In the genomic region with DNA sequence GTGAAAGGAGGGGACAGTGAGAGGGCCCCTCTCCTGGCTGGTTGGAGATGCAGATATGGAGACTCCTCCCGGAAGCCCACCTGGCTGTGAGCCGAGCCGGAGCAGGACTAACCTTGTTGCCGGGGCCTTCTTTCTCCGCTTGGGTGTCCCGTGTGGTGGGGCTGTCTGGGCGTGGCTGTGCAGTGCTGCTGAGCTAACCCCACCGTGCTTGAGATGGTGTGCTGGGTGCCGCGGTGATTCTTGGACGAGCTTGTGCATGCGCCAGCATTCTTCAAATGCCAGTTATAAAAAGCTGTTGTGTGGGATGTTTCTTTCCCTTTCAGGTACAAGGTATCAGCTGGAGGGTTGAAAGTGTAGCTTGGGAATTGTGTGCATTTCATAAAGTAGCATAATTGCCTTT, we compare ENCODE assay signal across 11 cellular contexts. TPM values are rescaled to one million over a fixed set of nuclear protein-coding genes. Genes with fewer than 3 reads are reported as not detected.
DNase-seq lines count a peak whose midpoint lies in the region; ATAC-seq, FAIRE-seq and TF ChIP-seq lines count a peak whose summit lies in the region.
"Had no signal": no experiment of that assay in that cellular context is flagged by ENCODE, and none has a peak within 500 bp of the region (broad histone marks: within the 10 kb centered on the region; RNA-seq: fewer than 3 reads in every experiment).

No MANE protein-coding gene starts in this region.

- peak overlapping the region; percentile 55 for H3K4me3 Mint-ChIP-seq in MCF 10A (ENCODE audit: unreplicated experiment)

- H3K27ac Mint-ChIP-seq in MCF 10A (ENCODE audit: low read depth, unreplicated experiment), result peak overlapping the region; percentile 63

- no peaks in the 10 kb centered on the region for H3K9me3 ChIP-seq in right cardiac atrium (ENCODE audit: control insufficient read depth, low read length)

- ATAC-seq in right cardiac atrium (peak; percentile 55 to 60), GM21423 (IDR thresholded peaks at IDR 0.05; ENCODE audit: unreplicated experiment) (no peak), HG03280 (IDR thresholded peaks at IDR 0.05; ENCODE audit: unreplicated experiment) (no peak)

- 40% methylated on average over 12 of the region's 12 CpGs for WGBS in right cardiac atrium

- peaks cover 30% of the 10 kb centered on the region for H3K4me1 ChIP-seq in right cardiac atrium (ENCODE audit: control insufficient read depth, insufficient read depth, low read length)

- peak overlapping the region; percentile 1 for H3K4me3 ChIP-seq in right cardiac atrium (ENCODE audit: low read length)

- H3K27me3 Mint-ChIP-seq in MCF 10A (ENCODE audit: insufficient read depth, unreplicated experiment), result no peaks in the 10 kb centered on the region

- no peaks in the 10 kb centered on the region for H3K27me3 ChIP-seq in right cardiac atrium (ENCODE audit: control insufficient read depth, insufficient read depth)

- intact Hi-C loops in MCF 10A (cut with micrococcal nuclease), result no loop called here
- intact Hi-C loops in right cardiac atrium (cut with DNase I), result no loop called here

- CTCF ChIA-PET in MCF 10A (lab: Yijun Ruan, JAX), result interaction anchor here (0.8 to 1.4 kb wide), 3 partner anchors 12 to 49 kb away, joined by 3 to 6 read pairs (median 4); no protein-coding TSS in a partner anchor

- FAIRE-seq in GM19239 (lab: Jason Lieb, UNC), result no peak

- H3K27ac ChIP-seq in right cardiac atrium (ENCODE audit: low read length), result no peak overlapping the region

- peaks cover 43% of the 10 kb centered on the region for H3K4me1 Mint-ChIP-seq in MCF 10A (ENCODE audit: insufficient read depth, unreplicated experiment)

- H3K9me3 Mint-ChIP-seq in MCF 10A (ENCODE audit: unreplicated experiment), result no peaks in the 10 kb centered on the region

- DNase-seq in ELF-1 (ENCODE audit: low read depth, low spot score) (peak; percentile 38), MCF 10A (ENCODE audit: unreplicated experiment) (peak; percentile 22), right cardiac atrium (peak; percentile 42 to 75 (median 72)), renal cortical epithelial cell (ENCODE audit: low read depth) (peak; percentile 61), GM19239 (ENCODE audit: insufficient read length, low spot score) (no peak)
- DNase-seq in activated naive CD4-positive, alpha-beta T cell (lab: John Stamatoyannopoulos, UW), result no peak
- DNase-seq: activated naive CD4-positive, alpha-beta T cell treated with Interleukin-2 at 50 U/mL for 16 hours; NCI-H1436; stimulated activated CD4-positive, alpha-beta T cell treated with anti-CD3 and anti-CD28 coated beads, Interleukin-12 subunit alpha, Interleukin-12 subunit beta, amount 100 ng/mL, for 4 hours had no signal

- POLR2A ChIA-PET in MCF 10A (lab: Yijun Ruan, JAX), result interaction anchor here (0.7 to 2.9 kb wide), 8 partner anchors 8 to 49 kb away, joined by 3 to 28 read pairs (median 4); a partner anchor contains a TSS

- TF ChIP-seq CTCF in MCF 10A (IDR thresholded peaks at IDR 0.05; ENCODE audit: unreplicated experiment), result no peak

- BruUV-seq in MCF 10A (replicated peaks; lab: Mats Ljungman, UMichigan), result no TSS peak

- H3K36me3 Mint-ChIP-seq in MCF 10A (ENCODE audit: insufficient read depth, unreplicated experiment), result peaks cover 54% of the 10 kb centered on the region

RNA-seq across cellular contexts. Expression of a gene that starts 24.6 kb away (rescaled TPM):
- 236 and 278 TPM in 2 replicates for total RNA-seq in MCF 10A (2022)
- 100 to 1,000 TPM; 145 to 164 (median 153) TPM for total RNA-seq in right cardiac atrium
- polyA plus RNA-seq in right cardiac atrium, result 110 TPM
- total RNA-seq in renal cortical epithelial cell, result 82.7 and 121 TPM in 2 replicates

RNA-seq across cellular contexts. Expression of a gene that starts 48.8 kb away (rescaled TPM):
- 28.9 and 29.5 TPM in 2 replicates for total RNA-seq in MCF 10A (2022)
- total RNA-seq in right cardiac atrium, result 1 to 10 TPM; 7.9 to 9.9 (median 9.1) TPM
- 5.4 TPM for polyA plus RNA-seq in right cardiac atrium
- total RNA-seq in renal cortical epithelial cell, result 15.6 and 36.7 TPM in 2 replicates

RNA-seq across cellular contexts. Expression of a gene that starts 50.2 kb away (rescaled TPM):
- total RNA-seq in MCF 10A (2022) (25.2 and 25.7 TPM in 2 replicates), right cardiac atrium (10 to 100 TPM; 14.0 to 21.7 (median 20.1) TPM), renal cortical epithelial cell (18.2 and 24.0 TPM in 2 replicates)
- polyA plus RNA-seq in right cardiac atrium, result 15.4 TPM

Comparison
In these comparisons a context has a peak if more than half of its experiments do, and no peak if none do; other contexts are left out.
1. DNase-seq: peak in ELF-1 (single experiment), MCF 10A (single experiment), right cardiac atrium (3 of 3) and renal cortical epithelial cell (single experiment); none in activated naive CD4-positive, alpha-beta T cell (0 of 4) and GM19239 (single experiment).
2. ATAC-seq: peak in right cardiac atrium (2 of 2); none in GM21423 (single experiment) and HG03280 (single experiment).